ENCODE assay signal across 8 cellular contexts in genomic region chr22:39135092-39135896, GRCh38. TPM values are rescaled to one million over a fixed set of nuclear protein-coding genes. Genes with fewer than 3 reads are reported as not detected.
DNase-seq lines count a peak whose midpoint lies in the region; ATAC-seq and TF ChIP-seq lines count a peak whose summit lies in the region.

No MANE protein-coding gene starts in this region.

- H3K4me3 ChIP-seq in body of pancreas (no peak overlapping the region), left lung (no peak overlapping the region)

- 44 to 57% methylated on average over 10 to 15 of the region's 15 CpGs for WGBS in body of pancreas, 2 donors

- H3K27me3 ChIP-seq in body of pancreas: no peaks in the 10 kb centered on the region
- no peaks in the 10 kb centered on the region for H3K27me3 ChIP-seq in left lung

- peak in 5 of 6 experiments; percentile 13 to 42 (median 29) for DNase-seq in stimulated activated naive CD4-positive, alpha-beta T cell (lab: John Stamatoyannopoulos, UW)
- DNase-seq in stimulated activated naive CD4-positive, alpha-beta T cell treated with Interleukin-2 at 50 U/mL for 16 hours (lab: John Stamatoyannopoulos, UW): no peak
- peak; percentile 81 for DNase-seq in RPMI8226
- DNase-seq in body of pancreas: peak in 3 of 4 donors; percentile 22 to 44 (median 28)
- DNase-seq in left lung: peak; percentile 33 to 67
- DNase-seq in cerebellum (ENCODE audit: low spot score): no peak

- H3K9me3 ChIP-seq in body of pancreas (no peaks in the 10 kb centered on the region), left lung (no peaks in the 10 kb centered on the region)

- H3K27ac ChIP-seq in body of pancreas (no peak overlapping the region), left lung (no peak overlapping the region)

- ATAC-seq in body of pancreas: peak; percentile 31
- peak; percentile 51 for ATAC-seq in left lung
- no peak for ATAC-seq in HG03280 (IDR thresholded peaks at IDR 0.05; ENCODE audit: unreplicated experiment)
- ATAC-seq in HG03175 (IDR thresholded peaks at IDR 0.05; ENCODE audit: unreplicated experiment): no peak

- no peak for TF ChIP-seq POLR2A in body of pancreas (IDR thresholded peaks at IDR 0.05)

- no peaks in the 10 kb centered on the region for H3K4me1 ChIP-seq in body of pancreas
- peaks cover 0 to 10% of the 10 kb centered on the region in 2 donors for H3K4me1 ChIP-seq in left lung

- intact Hi-C loops in body of pancreas (cut with DNase I): no loop called here
- intact Hi-C loops in left lung (cut with DNase I): no loop called here

- TF ChIP-seq CTCF in body of pancreas (IDR thresholded peaks at IDR 0.05) (peak in 4 of 7 experiments; percentile 23 to 41 (median 34)), left lung (IDR thresholded peaks at IDR 0.05) (peak in 1 of 2 donors; percentile 41)

- H3K36me3 ChIP-seq in body of pancreas (replicated peaks in 1 of 2; ENCODE audit: insufficient read depth in 1 of 2, low read depth in 2 of 2): no peaks in the 10 kb centered on the region
- peaks cover 0 to 18% of the 10 kb centered on the region in 2 donors for H3K36me3 ChIP-seq in left lung

RNA-seq across cellular contexts. Expression of gene CBX7, which starts 17.2 kb away (rescaled TPM):
- total RNA-seq in body of pancreas (10 to 100 TPM; 38.1 to 41.2 TPM), left lung (10 to 100 TPM; 17.1 to 17.7 TPM), cerebellum (8.6 TPM)

RNA-seq across cellular contexts. Expression of gene APOBEC3H, which starts 38.2 kb away (rescaled TPM):
- total RNA-seq in body of pancreas (not detected), left lung (1 to 10 TPM in 1 of 2 donors, under 1 TPM in 1; 0.94 to 1.3 TPM), cerebellum (not detected)

RNA-seq across cellular contexts. Expression of gene APOBEC3G, which starts 58.2 kb away (rescaled TPM):
- total RNA-seq in body of pancreas (1 to 10 TPM; 5.4 to 6.3 TPM), left lung (10 to 100 TPM in 1 of 2 donors, 1 to 10 TPM in 1; 8.2 to 15.7 TPM), cerebellum (2.2 TPM)

Comparison
In these comparisons a context has a peak if more than half of its experiments do, and no peak if none do; other contexts are left out.
1. DNase-seq: peak in stimulated activated naive CD4-positive, alpha-beta T cell (5 of 6), RPMI8226 (single experiment), body of pancreas (3 of 4) and left lung (2 of 2); none in stimulated activated naive CD4-positive, alpha-beta T cell treated with Interleukin-2 at 50 U/mL for 16 hours (single experiment) and cerebellum (single experiment).
2. ATAC-seq: peak in body of pancreas (single experiment) and left lung (single experiment); none in HG03280 (single experiment) and HG03175 (single experiment).